In the genomic region with DNA sequence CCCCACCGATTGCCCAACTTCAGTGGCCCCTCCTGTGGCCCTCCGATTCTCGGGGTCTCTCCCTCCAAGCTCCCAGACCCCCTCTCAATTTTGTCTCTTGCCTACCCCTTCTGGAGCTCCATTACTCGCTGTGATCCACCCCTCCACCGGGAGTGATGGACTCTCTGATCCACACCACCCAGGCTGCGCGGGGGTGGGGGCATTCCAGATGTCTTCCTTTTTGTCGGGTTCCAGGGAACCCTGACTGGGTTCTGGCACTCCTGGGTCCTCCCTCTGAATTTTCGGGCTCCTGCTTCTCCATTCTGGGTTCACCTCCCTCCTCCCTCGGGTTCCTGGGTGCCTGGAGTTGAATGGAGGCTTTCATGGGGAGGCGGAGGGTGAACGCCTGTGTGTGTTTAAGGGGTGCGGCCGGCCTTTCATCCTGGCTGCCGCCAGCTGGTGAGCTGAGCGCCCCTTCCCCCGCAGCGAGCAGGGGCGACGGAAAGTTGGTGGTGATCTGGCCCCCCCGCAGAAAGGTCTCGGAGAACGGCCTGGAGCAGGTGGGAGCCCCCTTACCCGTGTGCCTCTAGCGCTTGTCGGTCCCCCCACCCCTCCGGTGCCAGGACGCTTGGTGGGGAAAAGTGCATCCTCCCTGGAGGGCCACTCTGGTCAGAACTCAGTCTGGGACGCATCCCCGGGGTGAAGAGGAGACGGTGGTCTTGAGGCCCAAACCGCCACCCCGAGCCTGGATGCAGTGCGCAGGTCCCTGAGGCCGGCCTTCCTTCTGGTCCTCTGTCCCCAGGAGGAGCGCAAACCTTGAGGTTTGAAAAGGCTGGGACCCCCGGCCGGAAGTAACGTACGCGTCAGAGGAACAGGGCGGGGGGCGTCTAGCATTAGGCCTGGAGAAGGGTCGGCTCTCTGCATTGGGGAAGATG, we compare ENCODE assay signal across 8 cellular contexts. TPM values are rescaled to one million over a fixed set of nuclear protein-coding genes. Genes with fewer than 3 reads are reported as not detected.
DNase-seq lines count a peak whose midpoint lies in the region; ATAC-seq and TF ChIP-seq lines count a peak whose summit lies in the region.

No MANE protein-coding gene starts in this region.

- H3K27me3 ChIP-seq in MG63 (peaks cover 7% of the 10 kb centered on the region), body of pancreas (no peaks in the 10 kb centered on the region)

- peak overlapping the region; percentile 85 to 97 (median 95) for H3K27ac ChIP-seq in body of pancreas

- peak in 2 of 7 experiments; percentile 3 to 31 for TF ChIP-seq CTCF in body of pancreas (IDR thresholded peaks at IDR 0.05)

- H3K4me1 ChIP-seq in body of pancreas = peaks cover 35% of the 10 kb centered on the region

- intact Hi-C loops in body of pancreas (cut with DNase I) (loop anchor here (5.0 kb wide), 1 partner anchor 192 kb away; no protein-coding TSS in a partner anchor), left colon (cut with DNase I, micrococcal nuclease) (loop anchor here (2.0 to 10.0 kb wide), 3 partner anchors 193 to 479 kb away; partner anchors contain the start of gene NANOS3 (in 1 of the 2))

- peak overlapping the region; percentile 64 for H3K4me3 ChIP-seq in MG63
- peak overlapping the region; percentile 20 to 94 for H3K4me3 ChIP-seq in body of pancreas

- H3K36me3 ChIP-seq in MG63 = no peaks in the 10 kb centered on the region
- H3K36me3 ChIP-seq in body of pancreas (replicated peaks in 1 of 2; ENCODE audit: insufficient read depth in 1 of 2, low read depth in 2 of 2) = no peaks in the 10 kb centered on the region

- WGBS in body of pancreas, 2 donors = 0 to 1% methylated on average over 17 to 44 of the region's 44 CpGs

- H3K9me3 ChIP-seq in MG63 (no peaks in the 10 kb centered on the region), body of pancreas (no peaks in the 10 kb centered on the region)

- no peak for TF ChIP-seq POLR2A in body of pancreas (IDR thresholded peaks at IDR 0.05)

- DNase-seq in DMS 273 (lab: John Stamatoyannopoulos, UW; ENCODE audit: unreplicated experiment) = peak; percentile 70
- no peak for DNase-seq in DMS 273 treated with DMSO at 0.1 percent for 48 hours (lab: John Stamatoyannopoulos, UW)
- peak; percentile 52 for DNase-seq in MG63
- DNase-seq in body of pancreas = peak in 2 of 4 donors; percentile 43 to 54
- DNase-seq in left colon = peak; percentile 77 to 81
- DNase-seq in stimulated activated naive CD8-positive, alpha-beta T cell treated with anti-CD3 and anti-CD28 coated beads, Interleukin-15, Interleukin-2, amounts not matched to agents 100 U/mL and 50 U/mL, for 24 hours = peak; percentile 48

- ATAC-seq in body of pancreas (no peak), left colon (peak; percentile 59), HG02870 (IDR thresholded peaks at IDR 0.05; ENCODE audit: unreplicated experiment) (no peak), HG02610 (IDR thresholded peaks at IDR 0.05; ENCODE audit: unreplicated experiment) (no peak)
- ATAC-seq in stimulated activated naive CD8-positive, alpha-beta T cell treated with anti-CD3 and anti-CD28 coated beads, Interleukin-15, Interleukin-2, amounts not matched to agents 100 U/mL and 50 U/mL, for 24 hours = no peak

RNA-seq across cellular contexts. Expression of gene MISP3, which starts 1.6 kb away (rescaled TPM):
- total RNA-seq in MG63 (2014; rRNA removed; shearing (Covaris generic); ENCODE audit: low replicate concordance) = 1.6 and 2.3 TPM in 2 replicates
- total RNA-seq in body of pancreas (10 to 100 TPM; 21.1 to 25.7 TPM), left colon (10 to 100 TPM; 32.9 to 40.3 TPM)

RNA-seq across cellular contexts. Expression of gene C19orf67, which starts 11.4 kb away (rescaled TPM):
- total RNA-seq in MG63 (2014; rRNA removed; shearing (Covaris generic); ENCODE audit: low replicate concordance) = not detected in 2 replicates
- total RNA-seq in body of pancreas (not detected), left colon (under 1 TPM in 1 of 2 donors, not detected in 1; 0.42 TPM)

RNA-seq across cellular contexts. Expression of gene PALM3, which starts 12.3 kb away (rescaled TPM):
- total RNA-seq in MG63 (2014; rRNA removed; shearing (Covaris generic); ENCODE audit: low replicate concordance) = not detected in 2 replicates
- total RNA-seq in body of pancreas (10 to 100 TPM; 17.4 to 28.3 TPM), left colon (under 1 TPM; 0.59 to 0.79 TPM)

RNA-seq across cellular contexts. Expression of gene SAMD1, which starts 16.4 kb away (rescaled TPM):
- 41.9 and 99.7 TPM in 2 replicates for total RNA-seq in MG63 (2014; rRNA removed; shearing (Covaris generic); ENCODE audit: low replicate concordance)
- total RNA-seq in body of pancreas = 10 to 100 TPM; 11.2 to 22.1 TPM
- 10 to 100 TPM; 45.8 to 51.5 TPM for total RNA-seq in left colon

RNA-seq across cellular contexts. Expression of gene IL27RA, which starts 42.6 kb away (rescaled TPM):
- 3.3 and 8.4 TPM in 2 replicates for total RNA-seq in MG63 (2014; rRNA removed; shearing (Covaris generic); ENCODE audit: low replicate concordance)
- total RNA-seq in body of pancreas (1 to 10 TPM; 1.3 to 3.6 TPM), left colon (1 to 10 TPM; 1.9 to 3.6 TPM)

Comparison
In these comparisons a context has a peak if more than half of its experiments do, and no peak if none do; other contexts are left out.
1. RNA of gene PALM3, which starts 12.3 kb away (total RNA-seq): 17.4 to 28.3 TPM in body of pancreas; 0.59 to 0.79 TPM in left colon and not detected in MG63; every median in the first group is over 10 times any median in the second.